In the genomic region with DNA sequence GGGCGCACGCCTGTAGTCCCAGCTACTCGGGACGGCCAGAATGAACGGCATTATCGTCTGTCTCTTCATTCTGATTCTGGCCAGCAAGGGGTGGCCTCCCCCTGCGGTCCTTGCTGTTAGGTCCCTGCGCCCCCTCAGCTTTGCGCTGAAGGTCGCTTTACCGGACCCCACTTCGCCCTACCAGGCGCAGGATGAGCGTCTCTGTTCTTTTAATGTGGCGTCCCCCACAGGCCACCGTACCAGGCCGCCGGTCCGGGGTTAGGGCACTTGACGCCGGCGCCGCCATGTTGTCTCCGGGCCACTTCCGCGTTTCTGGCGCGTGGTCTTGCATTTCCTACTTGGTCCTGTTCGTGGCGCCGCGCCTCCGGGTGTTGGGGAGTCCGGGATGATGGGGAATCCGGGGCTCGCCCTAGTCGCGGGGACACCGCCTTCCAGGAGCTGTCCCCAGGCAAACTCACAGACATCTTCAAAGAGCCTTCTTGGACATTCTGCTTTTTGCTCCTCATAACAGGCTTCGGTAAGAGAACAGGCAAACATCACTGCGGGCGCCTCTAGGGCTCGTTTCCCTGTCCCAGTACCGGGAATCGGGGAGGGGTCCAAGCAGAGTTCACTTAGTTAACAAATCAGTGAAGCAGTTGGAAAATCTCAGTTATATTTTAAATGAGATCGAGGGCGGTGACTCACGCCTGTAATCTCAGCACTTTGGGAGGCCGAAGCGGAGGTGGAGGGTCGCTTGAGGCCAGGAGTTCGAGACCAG, we compare ENCODE assay signal across 1 cellular context.
TF ChIP-seq lines count a peak whose summit lies in the region.

No MANE protein-coding gene starts in this region.

TF ChIP-seq in HepG2, 621 proteins besides CTCF, POLR2A, EP300 and RAD21 (continued from another document and continues in another):
- TF ChIP-seq, protein P1, sequence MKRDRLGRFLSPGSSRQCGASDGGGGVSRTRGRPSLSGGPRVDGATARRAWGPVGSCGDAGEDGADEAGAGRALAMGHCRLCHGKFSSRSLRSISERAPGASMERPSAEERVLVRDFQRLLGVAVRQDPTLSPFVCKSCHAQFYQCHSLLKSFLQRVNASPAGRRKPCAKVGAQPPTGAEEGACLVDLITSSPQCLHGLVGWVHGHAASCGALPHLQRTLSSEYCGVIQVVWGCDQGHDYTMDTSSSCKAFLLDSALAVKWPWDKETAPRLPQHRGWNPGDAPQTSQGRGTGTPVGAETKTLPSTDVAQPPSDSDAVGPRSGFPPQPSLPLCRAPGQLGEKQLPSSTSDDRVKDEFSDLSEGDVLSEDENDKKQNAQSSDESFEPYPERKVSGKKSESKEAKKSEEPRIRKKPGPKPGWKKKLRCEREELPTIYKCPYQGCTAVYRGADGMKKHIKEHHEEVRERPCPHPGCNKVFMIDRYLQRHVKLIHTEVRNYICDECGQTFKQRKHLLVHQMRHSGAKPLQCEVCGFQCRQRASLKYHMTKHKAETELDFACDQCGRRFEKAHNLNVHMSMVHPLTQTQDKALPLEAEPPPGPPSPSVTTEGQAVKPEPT (CRISPR knock-in tag; IDR thresholded peaks at IDR 0.05; ENCODE audit: low read depth) = no peak
- TF ChIP-seq NFKB2 (CRISPR knock-in tag; IDR thresholded peaks at IDR 0.05; ENCODE audit: borderline replicate concordance) (peak; percentile 62; the same call in 1 of the 2 replicates), XRCC5 (optimal IDR thresholded peaks at IDR 0.05; ENCODE audit: low read length) (peak; percentile 68), ZNF33A (CRISPR knock-in tag; IDR thresholded peaks at IDR 0.05; ENCODE audit: borderline replicate concordance) (peak; percentile 45; the same call in 1 of the 2 replicates), CHD2 (IDR thresholded peaks at IDR 0.05; ENCODE audit: low read depth, low read length) (no peak), RFX1 (IDR thresholded peaks at IDR 0.05) (no peak), NPAS2 (CRISPR knock-in tag; IDR thresholded peaks at IDR 0.05; ENCODE audit: borderline replicate concordance) (no peak), SMYD3 (CRISPR knock-in tag; IDR thresholded peaks at IDR 0.05) (no peak), ZNF724P (CRISPR knock-in tag; IDR thresholded peaks at IDR 0.05; ENCODE audit: borderline replicate concordance) (no peak), HDAC2 (CRISPR knock-in tag; IDR thresholded peaks at IDR 0.05) (peak; percentile 66; the same call in 1 of the 2 replicates), ZZZ3 (CRISPR knock-in tag; IDR thresholded peaks at IDR 0.05; ENCODE audit: borderline replicate concordance) (no peak), RCOR2 (CRISPR knock-in tag; IDR thresholded peaks at IDR 0.05) (no peak), ZNF790 (CRISPR knock-in tag; IDR thresholded peaks at IDR 0.05; ENCODE audit: borderline replicate concordance) (peak; percentile 30; the same call in 1 of the 2 replicates), ZSCAN12 (CRISPR knock-in tag; IDR thresholded peaks at IDR 0.05) (no peak), TEAD2 (CRISPR knock-in tag; IDR thresholded peaks at IDR 0.05) (no peak), ZMYM3 (CRISPR knock-in tag; IDR thresholded peaks at IDR 0.05) (peak; percentile 92), ELF1 (CRISPR knock-in tag; IDR thresholded peaks at IDR 0.05) (peak; percentile 100), KMT2A (CRISPR knock-in tag; IDR thresholded peaks at IDR 0.05) (peak; percentile 70), PPARG (CRISPR knock-in tag; conservative IDR thresholded peaks at IDR 0.05) (peak; percentile 52; the same call in 1 of the 2 replicates), ZNF256 (CRISPR knock-in tag; conservative IDR thresholded peaks at IDR 0.05) (no peak)
- TF ChIP-seq, protein P2, sequence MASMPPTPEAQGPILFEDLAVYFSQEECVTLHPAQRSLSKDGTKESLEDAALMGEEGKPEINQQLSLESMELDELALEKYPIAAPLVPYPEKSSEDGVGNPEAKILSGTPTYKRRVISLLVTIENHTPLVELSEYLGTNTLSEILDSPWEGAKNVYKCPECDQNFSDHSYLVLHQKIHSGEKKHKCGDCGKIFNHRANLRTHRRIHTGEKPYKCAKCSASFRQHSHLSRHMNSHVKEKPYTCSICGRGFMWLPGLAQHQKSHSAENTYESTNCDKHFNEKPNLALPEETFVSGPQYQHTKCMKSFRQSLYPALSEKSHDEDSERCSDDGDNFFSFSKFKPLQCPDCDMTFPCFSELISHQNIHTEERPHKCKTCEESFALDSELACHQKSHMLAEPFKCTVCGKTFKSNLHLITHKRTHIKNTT (CRISPR knock-in tag; IDR thresholded peaks at IDR 0.05) = no peak
- TF ChIP-seq, protein P3, sequence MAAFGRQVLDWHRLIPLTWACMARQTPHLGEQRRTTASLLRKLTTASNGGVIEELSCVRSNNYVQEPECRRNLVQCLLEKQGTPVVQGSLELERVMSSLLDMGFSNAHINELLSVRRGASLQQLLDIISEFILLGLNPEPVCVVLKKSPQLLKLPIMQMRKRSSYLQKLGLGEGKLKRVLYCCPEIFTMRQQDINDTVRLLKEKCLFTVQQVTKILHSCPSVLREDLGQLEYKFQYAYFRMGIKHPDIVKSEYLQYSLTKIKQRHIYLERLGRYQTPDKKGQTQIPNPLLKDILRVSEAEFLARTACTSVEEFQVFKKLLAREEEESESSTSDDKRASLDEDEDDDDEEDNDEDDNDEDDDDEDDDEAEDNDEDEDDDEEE (CRISPR knock-in tag; IDR thresholded peaks at IDR 0.05) = no peak
- TF ChIP-seq, protein P4, sequence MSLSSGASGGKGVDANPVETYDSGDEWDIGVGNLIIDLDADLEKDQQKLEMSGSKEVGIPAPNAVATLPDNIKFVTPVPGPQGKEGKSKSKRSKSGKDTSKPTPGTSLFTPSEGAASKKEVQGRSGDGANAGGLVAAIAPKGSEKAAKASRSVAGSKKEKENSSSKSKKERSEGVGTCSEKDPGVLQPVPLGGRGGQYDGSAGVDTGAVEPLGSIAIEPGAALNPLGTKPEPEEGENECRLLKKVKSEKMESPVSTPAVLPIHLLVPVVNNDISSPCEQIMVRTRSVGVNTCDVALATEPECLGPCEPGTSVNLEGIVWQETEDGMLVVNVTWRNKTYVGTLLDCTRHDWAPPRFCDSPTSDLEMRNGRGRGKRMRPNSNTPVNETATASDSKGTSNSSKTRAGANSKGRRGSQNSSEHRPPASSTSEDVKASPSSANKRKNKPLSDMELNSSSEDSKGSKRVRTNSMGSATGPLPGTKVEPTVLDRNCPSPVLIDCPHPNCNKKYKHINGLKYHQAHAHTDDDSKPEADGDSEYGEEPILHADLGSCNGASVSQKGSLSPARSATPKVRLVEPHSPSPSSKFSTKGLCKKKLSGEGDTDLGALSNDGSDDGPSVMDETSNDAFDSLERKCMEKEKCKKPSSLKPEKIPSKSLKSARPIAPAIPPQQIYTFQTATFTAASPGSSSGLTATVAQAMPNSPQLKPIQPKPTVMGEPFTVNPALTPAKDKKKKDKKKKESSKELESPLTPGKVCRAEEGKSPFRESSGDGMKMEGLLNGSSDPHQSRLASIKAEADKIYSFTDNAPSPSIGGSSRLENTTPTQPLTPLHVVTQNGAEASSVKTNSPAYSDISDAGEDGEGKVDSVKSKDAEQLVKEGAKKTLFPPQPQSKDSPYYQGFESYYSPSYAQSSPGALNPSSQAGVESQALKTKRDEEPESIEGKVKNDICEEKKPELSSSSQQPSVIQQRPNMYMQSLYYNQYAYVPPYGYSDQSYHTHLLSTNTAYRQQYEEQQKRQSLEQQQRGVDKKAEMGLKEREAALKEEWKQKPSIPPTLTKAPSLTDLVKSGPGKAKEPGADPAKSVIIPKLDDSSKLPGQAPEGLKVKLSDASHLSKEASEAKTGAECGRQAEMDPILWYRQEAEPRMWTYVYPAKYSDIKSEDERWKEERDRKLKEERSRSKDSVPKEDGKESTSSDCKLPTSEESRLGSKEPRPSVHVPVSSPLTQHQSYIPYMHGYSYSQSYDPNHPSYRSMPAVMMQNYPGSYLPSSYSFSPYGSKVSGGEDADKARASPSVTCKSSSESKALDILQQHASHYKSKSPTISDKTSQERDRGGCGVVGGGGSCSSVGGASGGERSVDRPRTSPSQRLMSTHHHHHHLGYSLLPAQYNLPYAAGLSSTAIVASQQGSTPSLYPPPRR (CRISPR knock-in tag; IDR thresholded peaks at IDR 0.05; ENCODE audit: borderline replicate concordance) = peak; percentile 23; the same call in 1 of the 2 replicates
- TF ChIP-seq, protein P5, sequence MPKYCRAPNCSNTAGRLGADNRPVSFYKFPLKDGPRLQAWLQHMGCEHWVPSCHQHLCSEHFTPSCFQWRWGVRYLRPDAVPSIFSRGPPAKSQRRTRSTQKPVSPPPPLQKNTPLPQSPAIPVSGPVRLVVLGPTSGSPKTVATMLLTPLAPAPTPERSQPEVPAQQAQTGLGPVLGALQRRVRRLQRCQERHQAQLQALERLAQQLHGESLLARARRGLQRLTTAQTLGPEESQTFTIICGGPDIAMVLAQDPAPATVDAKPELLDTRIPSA (CRISPR knock-in tag; IDR thresholded peaks at IDR 0.05; ENCODE audit: borderline replicate concordance) = no peak
- TF ChIP-seq, protein P6, sequence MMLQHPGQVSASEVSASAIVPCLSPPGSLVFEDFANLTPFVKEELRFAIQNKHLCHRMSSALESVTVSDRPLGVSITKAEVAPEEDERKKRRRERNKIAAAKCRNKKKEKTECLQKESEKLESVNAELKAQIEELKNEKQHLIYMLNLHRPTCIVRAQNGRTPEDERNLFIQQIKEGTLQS (CRISPR knock-in tag; IDR thresholded peaks at IDR 0.05) = no peak
- TF ChIP-seq, protein P7, sequence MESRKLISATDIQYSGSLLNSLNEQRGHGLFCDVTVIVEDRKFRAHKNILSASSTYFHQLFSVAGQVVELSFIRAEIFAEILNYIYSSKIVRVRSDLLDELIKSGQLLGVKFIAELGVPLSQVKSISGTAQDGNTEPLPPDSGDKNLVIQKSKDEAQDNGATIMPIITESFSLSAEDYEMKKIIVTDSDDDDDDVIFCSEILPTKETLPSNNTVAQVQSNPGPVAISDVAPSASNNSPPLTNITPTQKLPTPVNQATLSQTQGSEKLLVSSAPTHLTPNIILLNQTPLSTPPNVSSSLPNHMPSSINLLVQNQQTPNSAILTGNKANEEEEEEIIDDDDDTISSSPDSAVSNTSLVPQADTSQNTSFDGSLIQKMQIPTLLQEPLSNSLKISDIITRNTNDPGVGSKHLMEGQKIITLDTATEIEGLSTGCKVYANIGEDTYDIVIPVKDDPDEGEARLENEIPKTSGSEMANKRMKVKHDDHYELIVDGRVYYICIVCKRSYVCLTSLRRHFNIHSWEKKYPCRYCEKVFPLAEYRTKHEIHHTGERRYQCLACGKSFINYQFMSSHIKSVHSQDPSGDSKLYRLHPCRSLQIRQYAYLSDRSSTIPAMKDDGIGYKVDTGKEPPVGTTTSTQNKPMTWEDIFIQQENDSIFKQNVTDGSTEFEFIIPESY (CRISPR knock-in tag; IDR thresholded peaks at IDR 0.05) = peak; percentile 50; the same call in 1 of the 2 replicates
- TF ChIP-seq, protein P8, sequence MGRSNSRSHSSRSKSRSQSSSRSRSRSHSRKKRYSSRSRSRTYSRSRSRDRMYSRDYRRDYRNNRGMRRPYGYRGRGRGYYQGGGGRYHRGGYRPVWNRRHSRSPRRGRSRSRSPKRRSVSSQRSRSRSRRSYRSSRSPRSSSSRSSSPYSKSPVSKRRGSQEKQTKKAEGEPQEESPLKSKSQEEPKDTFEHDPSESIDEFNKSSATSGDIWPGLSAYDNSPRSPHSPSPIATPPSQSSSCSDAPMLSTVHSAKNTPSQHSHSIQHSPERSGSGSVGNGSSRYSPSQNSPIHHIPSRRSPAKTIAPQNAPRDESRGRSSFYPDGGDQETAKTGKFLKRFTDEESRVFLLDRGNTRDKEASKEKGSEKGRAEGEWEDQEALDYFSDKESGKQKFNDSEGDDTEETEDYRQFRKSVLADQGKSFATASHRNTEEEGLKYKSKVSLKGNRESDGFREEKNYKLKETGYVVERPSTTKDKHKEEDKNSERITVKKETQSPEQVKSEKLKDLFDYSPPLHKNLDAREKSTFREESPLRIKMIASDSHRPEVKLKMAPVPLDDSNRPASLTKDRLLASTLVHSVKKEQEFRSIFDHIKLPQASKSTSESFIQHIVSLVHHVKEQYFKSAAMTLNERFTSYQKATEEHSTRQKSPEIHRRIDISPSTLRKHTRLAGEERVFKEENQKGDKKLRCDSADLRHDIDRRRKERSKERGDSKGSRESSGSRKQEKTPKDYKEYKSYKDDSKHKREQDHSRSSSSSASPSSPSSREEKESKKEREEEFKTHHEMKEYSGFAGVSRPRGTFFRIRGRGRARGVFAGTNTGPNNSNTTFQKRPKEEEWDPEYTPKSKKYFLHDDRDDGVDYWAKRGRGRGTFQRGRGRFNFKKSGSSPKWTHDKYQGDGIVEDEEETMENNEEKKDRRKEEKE (IDR thresholded peaks at IDR 0.05) = no peak
- TF ChIP-seq, protein P9, sequence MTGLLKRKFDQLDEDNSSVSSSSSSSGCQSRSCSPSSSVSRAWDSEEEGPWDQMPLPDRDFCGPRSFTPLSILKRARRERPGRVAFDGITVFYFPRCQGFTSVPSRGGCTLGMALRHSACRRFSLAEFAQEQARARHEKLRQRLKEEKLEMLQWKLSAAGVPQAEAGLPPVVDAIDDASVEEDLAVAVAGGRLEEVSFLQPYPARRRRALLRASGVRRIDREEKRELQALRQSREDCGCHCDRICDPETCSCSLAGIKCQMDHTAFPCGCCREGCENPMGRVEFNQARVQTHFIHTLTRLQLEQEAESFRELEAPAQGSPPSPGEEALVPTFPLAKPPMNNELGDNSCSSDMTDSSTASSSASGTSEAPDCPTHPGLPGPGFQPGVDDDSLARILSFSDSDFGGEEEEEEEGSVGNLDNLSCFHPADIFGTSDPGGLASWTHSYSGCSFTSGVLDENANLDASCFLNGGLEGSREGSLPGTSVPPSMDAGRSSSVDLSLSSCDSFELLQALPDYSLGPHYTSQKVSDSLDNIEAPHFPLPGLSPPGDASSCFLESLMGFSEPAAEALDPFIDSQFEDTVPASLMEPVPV (CRISPR knock-in tag; IDR thresholded peaks at IDR 0.05) = peak; percentile 78; the same call in 1 of the 2 replicates
- TF ChIP-seq, protein P10, sequence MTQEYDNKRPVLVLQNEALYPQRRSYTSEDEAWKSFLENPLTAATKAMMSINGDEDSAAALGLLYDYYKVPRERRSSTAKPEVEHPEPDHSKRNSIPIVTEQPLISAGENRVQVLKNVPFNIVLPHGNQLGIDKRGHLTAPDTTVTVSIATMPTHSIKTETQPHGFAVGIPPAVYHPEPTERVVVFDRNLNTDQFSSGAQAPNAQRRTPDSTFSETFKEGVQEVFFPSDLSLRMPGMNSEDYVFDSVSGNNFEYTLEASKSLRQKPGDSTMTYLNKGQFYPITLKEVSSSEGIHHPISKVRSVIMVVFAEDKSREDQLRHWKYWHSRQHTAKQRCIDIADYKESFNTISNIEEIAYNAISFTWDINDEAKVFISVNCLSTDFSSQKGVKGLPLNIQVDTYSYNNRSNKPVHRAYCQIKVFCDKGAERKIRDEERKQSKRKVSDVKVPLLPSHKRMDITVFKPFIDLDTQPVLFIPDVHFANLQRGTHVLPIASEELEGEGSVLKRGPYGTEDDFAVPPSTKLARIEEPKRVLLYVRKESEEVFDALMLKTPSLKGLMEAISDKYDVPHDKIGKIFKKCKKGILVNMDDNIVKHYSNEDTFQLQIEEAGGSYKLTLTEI (CRISPR knock-in tag; conservative IDR thresholded peaks at IDR 0.05) = no peak
